9 cellular contexts compared by ENCODE assay signal in the genomic region with DNA sequence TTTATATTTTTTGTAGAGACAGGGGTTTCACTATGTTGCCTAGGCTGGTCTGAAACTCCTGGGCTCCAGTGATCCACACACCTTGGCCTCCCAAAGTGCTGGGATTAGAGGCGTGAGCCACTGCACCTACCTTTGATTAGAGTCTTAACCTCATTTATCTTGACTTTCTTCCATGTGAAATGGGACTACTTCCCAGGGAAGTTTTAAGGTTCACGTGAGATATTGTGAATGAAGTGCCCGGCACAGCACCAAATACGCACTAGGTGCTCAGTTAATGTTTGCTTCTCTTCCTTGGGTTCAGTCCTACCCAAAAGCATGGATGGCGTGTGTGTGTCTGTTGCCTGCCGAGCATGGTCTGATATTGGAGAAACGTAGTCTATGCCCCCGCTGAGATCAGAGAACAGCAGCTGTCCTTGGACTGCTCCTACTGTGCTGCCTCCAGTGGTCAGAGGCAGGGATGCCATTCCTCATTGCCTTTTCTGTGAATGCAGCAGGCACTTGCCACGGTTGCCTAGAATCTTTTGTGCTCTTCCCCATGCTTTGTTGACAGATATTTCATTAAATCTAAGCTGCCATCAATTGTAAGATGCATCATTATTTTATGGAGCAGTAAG. TPM values are rescaled to one million over a fixed set of nuclear protein-coding genes. Genes with fewer than 3 reads are reported as not detected.
DNase-seq lines count a peak whose midpoint lies in the region; TF ChIP-seq lines count a peak whose summit lies in the region.
"Had no signal": no experiment of that assay in that cellular context is flagged by ENCODE, and none has a peak within 500 bp of the region (broad histone marks: within the 10 kb centered on the region; RNA-seq: fewer than 3 reads in every experiment).

No MANE protein-coding gene starts in this region.

- H3K14ac ChIP-seq in H9 (ENCODE audit: insufficient read depth, low read length) (no peak overlapping the region), mesenchymal stem cell (ENCODE audit: low read length in 2 of 2) (no peak overlapping the region)

- no peak overlapping the region for H3K27ac ChIP-seq in H9 (ENCODE audit: insufficient read length, low read depth, low read length)
- no peak overlapping the region for H3K27ac ChIP-seq in mesenchymal stem cell (ENCODE audit: low read length, poor library complexity, severe bottlenecking)
- H3K27ac ChIP-seq: vagina had no signal

- POLR2A ChIA-PET in activated CD4-positive, alpha-beta T cell treated with anti-CD3 and anti-CD28 coated beads, Interleukin-2, amount 10 ng/mL, durations not matched to agents 7 days and 5 days (lab: Charles Lee), result interaction anchor here (0.6 kb wide), 1 partner anchor 413 kb away, joined by 3 read pairs; no protein-coding TSS in a partner anchor

- H2AFZ ChIP-seq in H9 (ENCODE audit: low read length) (no peak overlapping the region), mesenchymal stem cell (ENCODE audit: low read depth, low read length) (no peak overlapping the region)

- no peaks in the 10 kb centered on the region for H3K9me3 ChIP-seq in H9 (ENCODE audit: control insufficient read depth, low read depth, low read length)
- no peaks in the 10 kb centered on the region for H3K9me3 ChIP-seq in mesenchymal stem cell (ENCODE audit: control insufficient read depth, low read length)
- H3K9me3 ChIP-seq: vagina had no signal

- H3K9me3 Mint-ChIP-seq in H9, result no peaks in the 10 kb centered on the region
- no peaks in the 10 kb centered on the region for H3K9me3 Mint-ChIP-seq in activated CD4-positive, alpha-beta T cell treated with anti-CD3 and anti-CD28 coated beads, Interleukin-2, amount 10 ng/mL, durations not matched to agents 7 days and 5 days

- no peak overlapping the region for H4K5ac ChIP-seq in H9 (ENCODE audit: insufficient read length, low read depth, low read length)

- H3T11ph ChIP-seq in H9 (ENCODE audit: low read length), result no peak overlapping the region

- H3K79me1 ChIP-seq in H9 (ENCODE audit: insufficient read depth, low read depth, low read length, poor library complexity, severe bottlenecking) (no peaks in the 10 kb centered on the region), mesenchymal stem cell (replicated peaks; ENCODE audit: low read length, poor library complexity, severe bottlenecking) (no peaks in the 10 kb centered on the region)

- no CpG with 5 or more reads among the region's 9 CpGs for WGBS in H9 (ENCODE audit: extremely low coverage, insufficient read length, low lambda C conversion rate)
- WGBS in mesenchymal stem cell, result 67% methylated on average over 8 of the region's 9 CpGs

- no peak overlapping the region for H3K18ac ChIP-seq in H9 (ENCODE audit: insufficient read length, low read depth, low read length)
- H3K18ac ChIP-seq in mesenchymal stem cell (ENCODE audit: low read depth in 1 of 2, low read length in 2 of 2), result no peak overlapping the region

- H2AK5ac ChIP-seq in H9 (ENCODE audit: insufficient read length, low read length) (no peak overlapping the region), mesenchymal stem cell (ENCODE audit: low read length, severe bottlenecking) (no peak overlapping the region)

- no peaks in the 10 kb centered on the region for H3K23me2 ChIP-seq in H9 (ENCODE audit: insufficient read length, low read depth, low read length, poor library complexity, severe bottlenecking)

- no peak overlapping the region for H3K4me3 ChIP-seq in mesenchymal stem cell (ENCODE audit: insufficient read depth in 1 of 2, low read depth in 1 of 2, low read length in 2 of 2)
- H3K4me3 ChIP-seq: vagina had no signal

- no peaks in the 10 kb centered on the region for H3K36me3 Mint-ChIP-seq in H9 (ENCODE audit: insufficient read depth in 1 of 3, low read depth in 3 of 3)
- H3K36me3 Mint-ChIP-seq in activated CD4-positive, alpha-beta T cell treated with anti-CD3 and anti-CD28 coated beads, Interleukin-2, amount 10 ng/mL, durations not matched to agents 7 days and 5 days (ENCODE audit: low read depth), result no peaks in the 10 kb centered on the region

- CTCF ChIA-PET in activated CD4-positive, alpha-beta T cell treated with anti-CD3 and anti-CD28 coated beads, Interleukin-2, amount 10 ng/mL, durations not matched to agents 7 days and 5 days (lab: Charles Lee), result no interaction called here

- H2BK5ac ChIP-seq in H9 (ENCODE audit: insufficient read length, low read length), result no peak overlapping the region
- no peak overlapping the region for H2BK5ac ChIP-seq in mesenchymal stem cell (ENCODE audit: low read depth, low read length, poor library complexity, severe bottlenecking)

- no peak overlapping the region for H2BK20ac ChIP-seq in H9 (ENCODE audit: low read depth, low read length, poor library complexity, severe bottlenecking)

- H3K9ac ChIP-seq in H9 (ENCODE audit: extremely low read depth, insufficient read length, low read length), result no peak overlapping the region
- H3K9ac ChIP-seq in mesenchymal stem cell (ENCODE audit: low read length), result no peak overlapping the region

- H3K56ac ChIP-seq in H9 (ENCODE audit: insufficient read length, low read depth, low read length), result no peak overlapping the region

- DNase-seq in D341Med (ENCODE audit: low spot score), result peak; percentile 54
- peak; percentile 71 for DNase-seq in H9
- DNase-seq in NCI-H524 (lab: John Stamatoyannopoulos, UW), result peak; percentile 52 to 81
- peak; percentile 18 for DNase-seq in cerebellar cortex (ENCODE audit: low spot score)
- peak; percentile 24 for DNase-seq in mesenchymal stem cell
- DNase-seq in NCI-H187 treated with DMSO at 0.1 percent for 48 hours (lab: John Stamatoyannopoulos, UW), result no peak
- DNase-seq in epidermal melanocyte (ENCODE audit: insufficient read length, low spot score), result no peak
- no peak for DNase-seq in activated CD4-positive, alpha-beta T cell treated with anti-CD3 and anti-CD28 coated beads, Interleukin-2, amount 10 ng/mL, durations not matched to agents 7 days and 5 days

- H3K4me1 Mint-ChIP-seq in H9, result peaks cover 2 to 5% of the 10 kb centered on the region in 2 experiments; a peak in 3 of 4 replicates
- no peaks in the 10 kb centered on the region for H3K4me1 Mint-ChIP-seq in activated CD4-positive, alpha-beta T cell treated with anti-CD3 and anti-CD28 coated beads, Interleukin-2, amount 10 ng/mL, durations not matched to agents 7 days and 5 days

- H3K27me3 ChIP-seq in H9 (ENCODE audit: insufficient read depth, low read length), result no peaks in the 10 kb centered on the region
- H3K27me3 ChIP-seq in mesenchymal stem cell (ENCODE audit: control insufficient read depth in 1 of 2, insufficient read depth in 1 of 2, low read length in 2 of 2), result peaks cover 31 to 50% of the 10 kb centered on the region in 2 experiments
- H3K27me3 ChIP-seq: vagina had no signal

- H3K79me2 ChIP-seq in H9 (ENCODE audit: insufficient read depth, low read length), result no peaks in the 10 kb centered on the region

- no peak overlapping the region for H3K27ac Mint-ChIP-seq in H9
- no peak overlapping the region for H3K27ac Mint-ChIP-seq in activated CD4-positive, alpha-beta T cell treated with anti-CD3 and anti-CD28 coated beads, Interleukin-2, amount 10 ng/mL, durations not matched to agents 7 days and 5 days

- H2BK12ac ChIP-seq in H9 (ENCODE audit: insufficient read length, low read depth, low read length), result no peak overlapping the region
- H2BK12ac ChIP-seq in mesenchymal stem cell (ENCODE audit: low read length in 2 of 2), result no peak overlapping the region

- H3K4ac ChIP-seq in H9 (ENCODE audit: low read depth, low read length) (no peak overlapping the region), mesenchymal stem cell (ENCODE audit: low read depth in 1 of 2, low read length in 2 of 2) (no peak overlapping the region)

- no peak overlapping the region for H3K4me3 Mint-ChIP-seq in H9
- no peak overlapping the region for H3K4me3 Mint-ChIP-seq in activated CD4-positive, alpha-beta T cell treated with anti-CD3 and anti-CD28 coated beads, Interleukin-2, amount 10 ng/mL, durations not matched to agents 7 days and 5 days

- H3K23ac ChIP-seq in H9 (ENCODE audit: insufficient read length, low read depth, low read length) (no peak overlapping the region), mesenchymal stem cell (ENCODE audit: low read length in 2 of 2) (no peak overlapping the region)

- H2BK120ac ChIP-seq in H9 (ENCODE audit: low read depth, low read length, poor library complexity, severe bottlenecking) (no peak overlapping the region), mesenchymal stem cell (ENCODE audit: low read depth, low read length) (no peak overlapping the region)

- peaks cover 14% of the 10 kb centered on the region for H3K27me3 Mint-ChIP-seq in H9 (ENCODE audit: low read depth)
- H3K27me3 Mint-ChIP-seq in activated CD4-positive, alpha-beta T cell treated with anti-CD3 and anti-CD28 coated beads, Interleukin-2, amount 10 ng/mL, durations not matched to agents 7 days and 5 days, result peaks cover 17% of the 10 kb centered on the region

- H3K4me2 ChIP-seq in H9 (ENCODE audit: insufficient read depth, insufficient read length, low read length) (no peak overlapping the region), mesenchymal stem cell (ENCODE audit: low read length, poor library complexity, severe bottlenecking) (no peak overlapping the region)

- no peak overlapping the region for H4K8ac ChIP-seq in H9 (replicated peaks; ENCODE audit: insufficient read length, low read depth, low read length)
- H4K8ac ChIP-seq in mesenchymal stem cell (ENCODE audit: low read length), result no peak overlapping the region

- H2BK15ac ChIP-seq in H9 (ENCODE audit: low read depth, low read length) (no peak overlapping the region), mesenchymal stem cell (ENCODE audit: low read depth, poor library complexity, severe bottlenecking) (no peak overlapping the region)

- no peak overlapping the region for H4K91ac ChIP-seq in H9 (ENCODE audit: insufficient read length, low read depth, low read length)
- no peak overlapping the region for H4K91ac ChIP-seq in mesenchymal stem cell (ENCODE audit: low read length)

- no peaks in the 10 kb centered on the region for H3K36me3 ChIP-seq in mesenchymal stem cell (ENCODE audit: control insufficient read depth in 1 of 2, insufficient read depth in 2 of 2, low read depth in 1 of 2, low read length in 2 of 2)
- H3K36me3 ChIP-seq: vagina had no signal

- TF ChIP-seq CTCF in H9 (conservative IDR thresholded peaks at IDR 0.05), result peak; percentile 78

- H4K20me1 ChIP-seq in H9 (ENCODE audit: control insufficient read depth, insufficient read depth, insufficient read length), result no peaks in the 10 kb centered on the region

- H3K4me1 ChIP-seq in H9 (ENCODE audit: insufficient read depth, low read length), result no peaks in the 10 kb centered on the region
- no peaks in the 10 kb centered on the region for H3K4me1 ChIP-seq in mesenchymal stem cell (ENCODE audit: control insufficient read depth, insufficient read depth, low read depth, low read length)
- H3K4me1 ChIP-seq: vagina had no signal

RNA-seq across cellular contexts. Expression of a gene that starts 12.3 kb away (rescaled TPM):
- 1.8 and 1.9 TPM in 2 replicates for total RNA-seq in H9 (2021)
- polyA plus RNA-seq in mesenchymal stem cell (2013, experiment 1 of 2), result not detected
- polyA plus RNA-seq in mesenchymal stem cell (2013, experiment 2 of 2), result not detected
- under 1 TPM; 0.02 TPM for total RNA-seq in activated CD4-positive, alpha-beta T cell treated with anti-CD3 and anti-CD28 coated beads, Interleukin-2, amount 10 ng/mL, durations not matched to agents 7 days and 5 days

Comparison
In these comparisons a context has a peak if more than half of its experiments do, and no peak if none do; other contexts are left out.
1. DNase-seq: peak in D341Med (single experiment), H9 (single experiment), NCI-H524 (2 of 2), cerebellar cortex (single experiment) and mesenchymal stem cell (single experiment); none in NCI-H187 treated with DMSO at 0.1 percent for 48 hours (single experiment), epidermal melanocyte (single experiment) and activated CD4-positive, alpha-beta T cell treated with anti-CD3 and anti-CD28 coated beads, Interleukin-2, amount 10 ng/mL, durations not matched to agents 7 days and 5 days (single experiment).